Comparison of ENCODE assay signal across 8 cellular contexts in the genomic region with DNA sequence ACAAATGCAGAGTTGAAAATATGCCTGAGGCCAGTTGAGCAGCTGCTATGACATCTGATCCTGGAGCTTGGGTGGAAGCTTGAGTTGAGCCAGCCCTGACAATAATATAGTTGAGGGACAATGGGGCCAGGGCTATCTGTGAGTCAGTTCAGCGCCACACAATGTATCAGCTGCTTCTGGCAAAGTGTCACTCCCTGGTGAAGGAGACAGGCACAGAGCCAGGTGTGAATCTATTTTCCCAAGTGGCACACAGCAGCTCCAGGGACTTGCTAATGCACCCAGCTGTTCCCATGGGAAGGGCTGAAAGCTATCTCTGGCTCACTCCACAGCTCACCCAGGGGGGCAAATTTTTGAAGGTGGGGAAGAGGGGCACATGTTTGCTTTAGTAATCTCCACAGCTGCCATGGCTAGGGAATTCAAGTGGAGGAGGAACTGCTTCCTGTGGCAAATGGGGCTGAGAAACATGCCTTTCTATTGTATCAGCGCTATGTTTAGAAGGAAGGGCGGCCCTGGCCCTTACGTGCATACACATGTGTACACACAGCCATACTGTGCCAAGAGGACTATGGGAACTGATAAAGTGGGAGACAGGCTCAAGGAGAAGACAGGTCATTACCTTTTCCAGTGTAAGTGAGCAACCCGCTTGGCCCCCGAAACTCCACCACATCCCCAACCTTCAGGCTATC. TPM values are rescaled to one million over a fixed set of nuclear protein-coding genes. Genes with fewer than 3 reads are reported as not detected.
A peak's percentile ranks its signal among the peaks of the same experiment; 100 is the strongest.
DNase-seq lines count a peak whose midpoint lies in the region; ATAC-seq and TF ChIP-seq lines count a peak whose summit lies in the region.

No MANE protein-coding gene starts in this region.

- POLR2A ChIA-PET in activated CD4-positive, alpha-beta memory T cell treated with anti-CD3 and anti-CD28 coated beads for 36 hours (lab: Charles Lee): no interaction called here
- POLR2A ChIA-PET in activated CD4-positive, alpha-beta memory T cell treated with anti-CD3 and anti-CD28 coated beads, Interleukin-2, amount 10 ng/mL, durations not matched to agents 7 days and 5 days (lab: Charles Lee): interaction anchor here (1.1 to 5.1 kb wide), 2 partner anchors 42 to 77 kb away, joined by 5 to 31 read pairs; partner anchors contain the start of gene TMEM183A
- POLR2A ChIA-PET in PC-3 (lab: Charles Lee; ENCODE audit: unreplicated experiment): no interaction called here

- no peak overlapping the region for H3K4me3 Mint-ChIP-seq in activated CD4-positive, alpha-beta memory T cell treated with anti-CD3 and anti-CD28 coated beads for 36 hours
- H3K4me3 Mint-ChIP-seq in activated CD4-positive, alpha-beta memory T cell treated with anti-CD3 and anti-CD28 coated beads, Interleukin-2, amount 10 ng/mL, durations not matched to agents 7 days and 5 days: no peak overlapping the region
- H3K4me3 Mint-ChIP-seq in glutamatergic neuron (ENCODE audit: unreplicated experiment): peak overlapping the region; percentile 87

- H3K79me2 ChIP-seq in PC-3 (ENCODE audit: low read length): peaks cover 13% of the 10 kb centered on the region

- H3K27ac ChIP-seq in PC-3 (ENCODE audit: low read length) (no peak overlapping the region), suprapubic skin (peak overlapping the region; percentile 93)

- TF ChIP-seq POLR2A in suprapubic skin (IDR thresholded peaks at IDR 0.05): no peak

- H3K4me3 ChIP-seq in PC-3 (ENCODE audit: low read length) (no peak overlapping the region), suprapubic skin (no peak overlapping the region)

- H3K9ac ChIP-seq in PC-3 (ENCODE audit: low read length): no peak overlapping the region

- peaks cover 1% of the 10 kb centered on the region for H3F3A ChIP-seq in PC-3 (ENCODE audit: low read length, unreplicated experiment)

- intact Hi-C loops in activated CD4-positive, alpha-beta memory T cell treated with anti-CD3 and anti-CD28 coated beads for 36 hours (cut with micrococcal nuclease): loop anchor here (5.0 kb wide), 1 partner anchor 78 kb away; the partner anchor contains the start of gene RABIF
- intact Hi-C loops in PC-3 (cut with micrococcal nuclease): no loop called here

- peaks cover 28% of the 10 kb centered on the region for H3K4me1 Mint-ChIP-seq in activated CD4-positive, alpha-beta memory T cell treated with anti-CD3 and anti-CD28 coated beads for 36 hours (ENCODE audit: low read depth)
- H3K4me1 Mint-ChIP-seq in activated CD4-positive, alpha-beta memory T cell treated with anti-CD3 and anti-CD28 coated beads, Interleukin-2, amount 10 ng/mL, durations not matched to agents 7 days and 5 days: peaks cover 29% of the 10 kb centered on the region
- H3K4me1 Mint-ChIP-seq in glutamatergic neuron (ENCODE audit: low read depth, unreplicated experiment): peaks cover 21% of the 10 kb centered on the region

- CTCF ChIA-PET in activated CD4-positive, alpha-beta memory T cell treated with anti-CD3 and anti-CD28 coated beads for 36 hours (lab: Charles Lee): no interaction called here
- CTCF ChIA-PET in activated CD4-positive, alpha-beta memory T cell treated with anti-CD3 and anti-CD28 coated beads, Interleukin-2, amount 10 ng/mL, durations not matched to agents 7 days and 5 days (lab: Charles Lee): interaction anchor here (0.7 to 0.8 kb wide), 2 partner anchors 35 to 214 kb away, joined by 3 read pairs; no protein-coding TSS in a partner anchor
- CTCF ChIA-PET in PC-3 (lab: Charles Lee): no interaction called here

- H3K27me3 ChIP-seq in PC-3 (ENCODE audit: low read length) (no peaks in the 10 kb centered on the region), suprapubic skin (no peaks in the 10 kb centered on the region)

- no peak for DNase-seq in activated CD4-positive, alpha-beta memory T cell treated with anti-CD3 and anti-CD28 coated beads for 36 hours
- no peak for DNase-seq in activated CD4-positive, alpha-beta memory T cell treated with anti-CD3 and anti-CD28 coated beads, Interleukin-2, amount 10 ng/mL, durations not matched to agents 7 days and 5 days
- DNase-seq in PC-3 (no peak), glutamatergic neuron (no peak), suprapubic skin (ENCODE audit: low spot score in 2 of 2) (no peak), SW480 (ENCODE audit: low spot score) (no peak), SW 1271 (lab: John Stamatoyannopoulos, UW) (no peak)

- H3K4me2 ChIP-seq in PC-3 (ENCODE audit: low read length): 0 out of 2 replicates have a peak overlapping the region, but pooled peaks have one; percentile 93

- no TSS peak for BruUV-seq in PC-3 (replicated peaks; lab: Mats Ljungman, UMichigan)

- no peak for ATAC-seq in PC-3
- no peak for ATAC-seq in HG03196 (IDR thresholded peaks at IDR 0.05; ENCODE audit: unreplicated experiment)

- TF ChIP-seq CTCF in PC-3 (conservative IDR thresholded peaks at IDR 0.05; ENCODE audit: low read depth, low read length): no peak
- TF ChIP-seq CTCF in glutamatergic neuron (IDR thresholded peaks at IDR 0.05; ENCODE audit: partially characterized antibody, unreplicated experiment): no peak
- TF ChIP-seq CTCF in suprapubic skin (IDR thresholded peaks at IDR 0.05): no peak

- peaks cover 21% of the 10 kb centered on the region for H3K4me1 ChIP-seq in PC-3 (ENCODE audit: insufficient read depth, low read length)
- peaks cover 50% of the 10 kb centered on the region for H3K4me1 ChIP-seq in suprapubic skin

- H3K36me3 Mint-ChIP-seq in activated CD4-positive, alpha-beta memory T cell treated with anti-CD3 and anti-CD28 coated beads for 36 hours: peaks cover 4% of the 10 kb centered on the region
- H3K36me3 Mint-ChIP-seq in activated CD4-positive, alpha-beta memory T cell treated with anti-CD3 and anti-CD28 coated beads, Interleukin-2, amount 10 ng/mL, durations not matched to agents 7 days and 5 days (ENCODE audit: low read depth): peaks cover 13% of the 10 kb centered on the region
- H3K36me3 Mint-ChIP-seq in glutamatergic neuron (ENCODE audit: unreplicated experiment): no peaks in the 10 kb centered on the region

- no peaks in the 10 kb centered on the region for H3K9me3 Mint-ChIP-seq in activated CD4-positive, alpha-beta memory T cell treated with anti-CD3 and anti-CD28 coated beads for 36 hours
- H3K9me3 Mint-ChIP-seq in activated CD4-positive, alpha-beta memory T cell treated with anti-CD3 and anti-CD28 coated beads, Interleukin-2, amount 10 ng/mL, durations not matched to agents 7 days and 5 days: no peaks in the 10 kb centered on the region
- H3K9me3 Mint-ChIP-seq in glutamatergic neuron (ENCODE audit: unreplicated experiment): peaks cover 8% of the 10 kb centered on the region

- no peaks in the 10 kb centered on the region for H4K20me1 ChIP-seq in PC-3 (ENCODE audit: low read length)

- H3K9me3 ChIP-seq in PC-3 (ENCODE audit: low read length) (no peaks in the 10 kb centered on the region), suprapubic skin (no peaks in the 10 kb centered on the region)

- H2AFZ ChIP-seq in PC-3 (ENCODE audit: low read length): no peak overlapping the region

- 73% methylated on average over 6 of the region's 6 CpGs for WGBS in suprapubic skin

- H3K36me3 ChIP-seq in PC-3 (ENCODE audit: low read depth, low read length): peaks cover 22% of the 10 kb centered on the region; the same call in 1 of the 2 replicates
- peaks cover 28% of the 10 kb centered on the region for H3K36me3 ChIP-seq in suprapubic skin

- H3K27me3 Mint-ChIP-seq in activated CD4-positive, alpha-beta memory T cell treated with anti-CD3 and anti-CD28 coated beads for 36 hours: no peaks in the 10 kb centered on the region
- no peaks in the 10 kb centered on the region for H3K27me3 Mint-ChIP-seq in activated CD4-positive, alpha-beta memory T cell treated with anti-CD3 and anti-CD28 coated beads, Interleukin-2, amount 10 ng/mL, durations not matched to agents 7 days and 5 days
- no peaks in the 10 kb centered on the region for H3K27me3 Mint-ChIP-seq in glutamatergic neuron (ENCODE audit: unreplicated experiment)

- H3K27ac Mint-ChIP-seq in activated CD4-positive, alpha-beta memory T cell treated with anti-CD3 and anti-CD28 coated beads for 36 hours: peak overlapping the region; percentile 15
- H3K27ac Mint-ChIP-seq in activated CD4-positive, alpha-beta memory T cell treated with anti-CD3 and anti-CD28 coated beads, Interleukin-2, amount 10 ng/mL, durations not matched to agents 7 days and 5 days: no peak overlapping the region
- peak overlapping the region; percentile 83 for H3K27ac Mint-ChIP-seq in glutamatergic neuron (ENCODE audit: unreplicated experiment)

- H3K9me2 ChIP-seq in PC-3 (replicated peaks; ENCODE audit: low read length): no peaks in the 10 kb centered on the region

- no peak for TF ChIP-seq EP300 in suprapubic skin (IDR thresholded peaks at IDR 0.05)

RNA-seq across cellular contexts. Expression of gene CYB5R1, which starts 2.2 kb away (rescaled TPM):
- 10 to 100 TPM; 15.4 to 17.7 TPM for total RNA-seq in activated CD4-positive, alpha-beta memory T cell treated with anti-CD3 and anti-CD28 coated beads for 36 hours
- total RNA-seq in activated CD4-positive, alpha-beta memory T cell treated with anti-CD3 and anti-CD28 coated beads, Interleukin-2, amount 10 ng/mL, durations not matched to agents 7 days and 5 days: 10 to 100 TPM; 19.2 to 20.2 TPM
- total RNA-seq in PC-3 (2014; rRNA removed) (58.7 and 66.2 TPM in 2 replicates), glutamatergic neuron (ENCODE audit: unreplicated experiment) (89.1 TPM), suprapubic skin (100 to 1,000 TPM; 136 to 212 (median 176) TPM)

RNA-seq across cellular contexts. Expression of gene ADIPOR1, which starts 6.8 kb away (rescaled TPM):
- total RNA-seq in activated CD4-positive, alpha-beta memory T cell treated with anti-CD3 and anti-CD28 coated beads for 36 hours: 10 to 100 TPM; 75.2 to 76.6 TPM
- total RNA-seq in activated CD4-positive, alpha-beta memory T cell treated with anti-CD3 and anti-CD28 coated beads, Interleukin-2, amount 10 ng/mL, durations not matched to agents 7 days and 5 days: 10 to 100 TPM; 72.6 to 78.1 TPM
- total RNA-seq in PC-3 (2014; rRNA removed) (137 and 150 TPM in 2 replicates), glutamatergic neuron (ENCODE audit: unreplicated experiment) (48.4 TPM), suprapubic skin (100 to 1,000 TPM; 124 to 190 (median 169) TPM)

RNA-seq across cellular contexts. Expression of gene KLHL12, which starts 37.9 kb away (rescaled TPM):
- total RNA-seq in activated CD4-positive, alpha-beta memory T cell treated with anti-CD3 and anti-CD28 coated beads for 36 hours: 10 to 100 TPM; 35.5 to 38.3 TPM
- 10 to 100 TPM; 27.1 to 28.9 TPM for total RNA-seq in activated CD4-positive, alpha-beta memory T cell treated with anti-CD3 and anti-CD28 coated beads, Interleukin-2, amount 10 ng/mL, durations not matched to agents 7 days and 5 days
- 25.2 and 26.7 TPM in 2 replicates for total RNA-seq in PC-3 (2014; rRNA removed)
- total RNA-seq in glutamatergic neuron (ENCODE audit: unreplicated experiment): 30.9 TPM
- 10 to 100 TPM; 13.4 to 19.6 (median 15.1) TPM for total RNA-seq in suprapubic skin

RNA-seq across cellular contexts. Expression of gene TMEM183A, which starts 42.3 kb away (rescaled TPM):
- 10 to 100 TPM; 68.1 to 76.5 TPM for total RNA-seq in activated CD4-positive, alpha-beta memory T cell treated with anti-CD3 and anti-CD28 coated beads for 36 hours
- total RNA-seq in activated CD4-positive, alpha-beta memory T cell treated with anti-CD3 and anti-CD28 coated beads, Interleukin-2, amount 10 ng/mL, durations not matched to agents 7 days and 5 days: 10 to 100 TPM; 69.1 to 72.6 TPM
- total RNA-seq in PC-3 (2014; rRNA removed) (119 and 122 TPM in 2 replicates), glutamatergic neuron (ENCODE audit: unreplicated experiment) (61.5 TPM), suprapubic skin (10 to 100 TPM; 62.0 to 95.5 (median 68.6) TPM)
